In the genomic region with DNA sequence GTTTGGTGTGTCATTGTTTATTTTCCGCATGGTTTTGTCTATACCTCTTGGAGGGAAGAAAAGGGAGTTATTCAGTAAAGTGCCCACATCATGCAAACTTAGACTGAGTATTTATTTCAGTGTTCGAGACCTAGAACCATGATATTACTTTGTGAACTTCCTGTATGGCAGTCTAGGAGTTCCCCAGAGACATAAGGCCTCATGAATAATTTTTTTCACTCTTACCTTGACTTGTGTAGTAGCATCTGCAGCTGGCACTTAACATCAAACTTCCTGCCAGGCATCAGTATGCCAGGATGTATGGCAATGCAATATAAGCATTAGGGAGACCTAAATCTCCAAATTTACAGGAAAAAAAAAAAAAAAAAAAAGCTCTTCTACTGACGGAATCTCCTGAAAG, we compare ENCODE assay signal across 25 cellular contexts.
"Had no signal": no experiment of that assay in that cellular context is flagged by ENCODE, and none has a peak within 500 bp of the region (broad histone marks: within the 10 kb centered on the region; RNA-seq: fewer than 3 reads in every experiment).

No MANE protein-coding gene starts in this region.

- H3K27me3 ChIP-seq: neural progenitor cell, ovary, right lobe of liver, sigmoid colon, stomach, thyroid gland, tibial nerve, upper lobe of left lung, vagina had no signal

- H3K4me1 ChIP-seq: neural progenitor cell, parathyroid adenoma, psoas muscle, right lobe of liver, sigmoid colon, stomach, thyroid gland, tibial nerve, upper lobe of left lung, vagina had no signal

- H3K9ac ChIP-seq: neural progenitor cell, parathyroid adenoma had no signal

- DNase-seq: occipital lobe; ovary; posterior cingulate gyrus; psoas muscle; right cardiac atrium; right lobe of liver; sigmoid colon; small intestine; stimulated activated CD4-positive, alpha-beta T cell treated with anti-CD3 and anti-CD28 coated beads, Interleukin-15, amount 100 ng/mL, for 24 hours; stimulated activated CD4-positive, alpha-beta T cell treated with anti-CD3 and anti-CD28 coated beads, Interleukin-2, amount 100 ng/mL, for 24 hours; stimulated activated CD4-positive, alpha-beta T cell treated with anti-CD3 and anti-CD28 coated beads, Interleukin-2, amount 100 ng/mL, for 48 hours; stimulated activated CD4-positive, alpha-beta T cell treated with anti-CD3 and anti-CD28 coated beads, Interleukin-4, amount 100 ng/mL, for 24 hours; stimulated activated naive B cell treated with anti-CD40 and anti-IgM and Interleukin-4, amounts not matched to agents 10 μg/mL and 1 μg/mL and 100 μg/mL, for 72 hours; stimulated activated naive CD4-positive, alpha-beta T cell treated with Interleukin-2 at 50 U/mL for 16 hours; stomach; thyroid gland; trophoblast cell had no signal

- H3K4me2 ChIP-seq: neural progenitor cell had no signal

- H3K9me3 ChIP-seq: ovary, psoas muscle, right lobe of liver, sigmoid colon, stomach, thoracic aorta, thyroid gland, tibial nerve, upper lobe of left lung, vagina had no signal

- H3K79me2 ChIP-seq: parathyroid adenoma had no signal

- FAIRE-seq: small intestine, urothelium cell line had no signal

- H2AFZ ChIP-seq: neural progenitor cell, parathyroid adenoma had no signal

- H3K36me3 ChIP-seq: neural progenitor cell, ovary, right lobe of liver, sigmoid colon, stomach, thoracic aorta, thyroid gland, tibial nerve, upper lobe of left lung, vagina had no signal

- H3K27ac ChIP-seq: neural progenitor cell, ovary, parathyroid adenoma, psoas muscle, right lobe of liver, sigmoid colon, stomach, thoracic aorta, thyroid gland, tibial nerve, upper lobe of left lung, vagina had no signal

- ATAC-seq: psoas muscle; right cardiac atrium; right lobe of liver; stimulated activated effector memory CD8-positive, alpha-beta T cell treated with anti-CD3 and anti-CD28 coated beads, Interleukin-12 subunit alpha, Interleukin-12 subunit beta, amount 100 ng/mL, for 72 hours; stimulated activated naive B cell treated with anti-CD40 and anti-IgM and Interleukin-4, amounts not matched to agents 10 μg/mL and 1 μg/mL and 100 μg/mL, for 72 hours had no signal

- H3K4me3 ChIP-seq: neural progenitor cell, ovary, psoas muscle, right lobe of liver, sigmoid colon, stomach, thoracic aorta, thyroid gland, tibial nerve, upper lobe of left lung, vagina had no signal
